Comparison of ENCODE assay signal across 8 cellular contexts in genomic region chr1:180632326-180633088, GRCh38. TPM values are rescaled to one million over a fixed set of nuclear protein-coding genes. Genes with fewer than 3 reads are reported as not detected.
DNase-seq lines count a peak whose midpoint lies in the region; ATAC-seq, FAIRE-seq and TF ChIP-seq lines count a peak whose summit lies in the region.

No MANE protein-coding gene starts in this region.

- peak overlapping the region; percentile 81 for H3K9ac ChIP-seq in HUES64 (ENCODE audit: low read depth, low read length)
- H3K9ac ChIP-seq in K562 (ENCODE audit: insufficient read depth in 1 of 2, low read depth in 2 of 2, low read length in 2 of 2): peak overlapping the region; percentile 65 to 98

- no peaks in the 10 kb centered on the region for H3K9me1 ChIP-seq in K562 (ENCODE audit: control insufficient read depth, insufficient read depth, low read length)

- TF ChIP-seq RAD21 in K562 (CRISPR knock-in tag; conservative IDR thresholded peaks at IDR 0.05 in 1 of 2, IDR thresholded peaks at IDR 0.05 in 1 of 2): peak in 1 of 2 experiments; percentile 40; a peak in 2 of 4 replicates

- DNase-seq in GDM1 (lab: John Stamatoyannopoulos, UW) (peak; percentile 36), T-cell (peak in 28 of 34 experiments; percentile 3 to 62 (median 34)), K562 (ENCODE audit: extremely low read depth in 1 of 4, low spot score in 3 of 4) (peak; percentile 69 to 80 (median 76)), spleen (peak; percentile 95), NCI-H748 (lab: John Stamatoyannopoulos, UW; ENCODE audit: unreplicated experiment) (no peak)

- no peak for TF ChIP-seq EP300 in K562 (IDR thresholded peaks at IDR 0.05; ENCODE audit: low read length)

- CTCF ChIA-PET in T-cell (lab: Charles Lee) (interaction anchor here (0.6 to 1.4 kb wide), 4 partner anchors 11 to 1757 kb away, joined by 3 read pairs; no protein-coding TSS in a partner anchor), K562 (lab: Yijun Ruan, JAX; ENCODE audit: low intra/inter-chr PET ratio) (interaction anchor here (0.5 to 2.0 kb wide), 2 partner anchors 99 to 218 kb away, joined by 5 to 7 read pairs; no protein-coding TSS in a partner anchor)

- H3K79me2 ChIP-seq in K562 (ENCODE audit: control insufficient read depth, insufficient read depth, low read length): peaks cover 56% of the 10 kb centered on the region

- FAIRE-seq in K562 (lab: Jason Lieb, UNC): no peak

- H3K4me3 Mint-ChIP-seq in T-cell: no peak overlapping the region

- H3K4me1 ChIP-seq in HUES64 (ENCODE audit: insufficient read depth, low read length): peaks cover 22% of the 10 kb centered on the region
- H3K4me1 ChIP-seq in K562 (replicated peaks in 1 of 2; ENCODE audit: control insufficient read depth in 2 of 2, insufficient read depth in 2 of 2, low read length in 2 of 2): peaks cover 5 to 16% of the 10 kb centered on the region in 2 experiments; a peak in 4 of 5 replicates
- peaks cover 18 to 53% (median 38%) of the 10 kb centered on the region in 6 donors for H3K4me1 ChIP-seq in spleen

- POLR2A ChIA-PET in T-cell (lab: Charles Lee): interaction anchor here (0.6 to 1.1 kb wide), 2 partner anchors 14 to 396 kb away, joined by 3 to 4 read pairs; no protein-coding TSS in a partner anchor
- POLR2A ChIA-PET in K562 (lab: Yijun Ruan, JAX): interaction anchor here (0.8 to 2.2 kb wide), 13 partner anchors 8 to 137 kb away, joined by 3 to 16 read pairs (median 5); no protein-coding TSS in a partner anchor

- H3K4me3 ChIP-seq in HUES64 (ENCODE audit: low read length) (peak overlapping the region; percentile 91), K562 (peak overlapping the region; percentile 89), iPS-18c (ENCODE audit: insufficient read depth, low read depth, low read length) (peak overlapping the region; percentile 94), spleen (peak overlapping the region; percentile 71 to 97 (median 92))

- intact Hi-C loops in K562 (cut with micrococcal nuclease): loop anchor here (1.0 to 10.0 kb wide), 6 partner anchors 47 to 522 kb away; no protein-coding TSS in a partner anchor
- intact Hi-C loops in spleen (cut with DNase I; ENCODE audit: low total_unique reads): loop anchor here (10.0 kb wide), 2 partner anchors 98 to 232 kb away; no protein-coding TSS in a partner anchor

- peak overlapping the region; percentile 93 for H3K4me2 ChIP-seq in K562 (ENCODE audit: insufficient read depth, low read length)

- H3K27me3 ChIP-seq in HUES64 (ENCODE audit: insufficient read depth, low read length) (no peaks in the 10 kb centered on the region), K562 (ENCODE audit: control insufficient read depth in 2 of 2, insufficient read depth in 2 of 2, low read length in 2 of 2) (no peaks in the 10 kb centered on the region), spleen (replicated peaks in 1 of 7) (no peaks in the 10 kb centered on the region)

- H3K36me3 ChIP-seq in HUES64 (ENCODE audit: insufficient read depth, low read length) (no peaks in the 10 kb centered on the region), K562 (ENCODE audit: control insufficient read depth, insufficient read depth, low read length) (no peaks in the 10 kb centered on the region; the same call in 2 of the 3 replicates), spleen (no peaks in the 10 kb centered on the region)

- peak overlapping the region; percentile 79 to 90 for H3K27ac Mint-ChIP-seq in T-cell

- in situ Hi-C loops in K562 (cut with MboI): loop anchor here (25.0 kb wide), 1 partner anchor 530 kb away; no protein-coding TSS in a partner anchor

- peaks cover 0 to 13% (median 11%) of the 10 kb centered on the region in 3 donors for H3K4me1 Mint-ChIP-seq in T-cell

- no peaks in the 10 kb centered on the region for H3K9me3 Mint-ChIP-seq in T-cell

- H4K20me1 ChIP-seq in K562 (replicated peaks; ENCODE audit: control insufficient read depth, insufficient read depth, low read length): no peaks in the 10 kb centered on the region; the same call in 1 of the 2 replicates

- H3K36me3 Mint-ChIP-seq in T-cell: peaks cover 4% of the 10 kb centered on the region

- H2AFZ ChIP-seq in K562 (ENCODE audit: low read depth, low read length): peak overlapping the region; percentile 95

- H3K9me3 ChIP-seq in HUES64 (ENCODE audit: insufficient read depth, low read depth, low read length) (no peaks in the 10 kb centered on the region), K562 (replicated peaks; ENCODE audit: control insufficient read depth, insufficient read depth, low read depth, low read length) (no peaks in the 10 kb centered on the region; the same call in 1 of the 2 replicates), iPS-18c (ENCODE audit: control insufficient read depth, insufficient read depth, low read length) (no peaks in the 10 kb centered on the region), spleen (no peaks in the 10 kb centered on the region)

- peak; percentile 49 for ATAC-seq in GM21528 (IDR thresholded peaks at IDR 0.05; ENCODE audit: low FRiP score, unreplicated experiment)
- ATAC-seq in T-cell (replicated peaks in 1 of 4): peak; percentile 32 to 59 (median 52)
- ATAC-seq in K562: peak; percentile 77

- no TSS peak for BruUV-seq in K562 (replicated peaks; lab: Mats Ljungman, UMichigan)

- TF ChIP-seq CTCF in K562 (IDR thresholded peaks at IDR 0.05 in 2 of 3, conservative IDR thresholded peaks at IDR 0.05 in 1 of 3; ENCODE audit: insufficient read depth in 2 of 3, low read depth in 1 of 3, low read length in 3 of 3) (peak; percentile 40 to 54 (median 41); a peak in 3 of 6 replicates), spleen (IDR thresholded peaks at IDR 0.05 in 8 of 11, conservative IDR thresholded peaks at IDR 0.05 in 3 of 11) (no peak)

- peak overlapping the region; percentile 93 for H3K27ac ChIP-seq in HUES64 (ENCODE audit: low read depth, low read length)
- peak overlapping the region; percentile 78 for H3K27ac ChIP-seq in K562 (ENCODE audit: extremely low read depth, low read depth, low read length)
- peak overlapping the region; percentile 69 to 97 (median 94) for H3K27ac ChIP-seq in spleen

- H3K27me3 Mint-ChIP-seq in T-cell: no peaks in the 10 kb centered on the region

- under 1% methylated on average over 43 of the region's 44 CpGs for WGBS in HUES64
- under 1% methylated on average over 32 of the region's 44 CpGs for WGBS in K562 (ENCODE audit: insufficient coverage, low coverage, missing lambda C conversion rate)
- WGBS in spleen, 5 donors: 0% methylated on average over 16 to 44 of the region's 44 CpGs

- TF ChIP-seq POLR2A in K562 (conservative IDR thresholded peaks at IDR 0.05) (0 out of 2 replicates have a peak, but pooled peaks have one; percentile 37), spleen (IDR thresholded peaks at IDR 0.05) (no peak)

TF ChIP-seq in K562, 482 proteins besides CTCF, POLR2A, EP300 and RAD21 (continues in another document):
- TF ChIP-seq ZNF23 (CRISPR knock-in tag; IDR thresholded peaks at IDR 0.05) (no peak), PHB2 (IDR thresholded peaks at IDR 0.05; ENCODE audit: low read depth) (no peak), JUND (IDR thresholded peaks at IDR 0.05; ENCODE audit: borderline replicate concordance, low read depth, low read length) (no peak), JUND (tag; IDR thresholded peaks at IDR 0.05; ENCODE audit: borderline replicate concordance, low read depth, low read length) (no peak), ETV6 (IDR thresholded peaks at IDR 0.05; ENCODE audit: borderline replicate concordance in 1 of 2, low read depth in 2 of 2, low read length in 1 of 2) (no peak), ETV6 (CRISPR knock-in tag; IDR thresholded peaks at IDR 0.05; ENCODE audit: borderline replicate concordance) (no peak), RAD51 (IDR thresholded peaks at IDR 0.05; ENCODE audit: borderline replicate concordance, low read depth) (no peak), ZNF384 (IDR thresholded peaks at IDR 0.05; ENCODE audit: low read depth, low read length) (no peak)
- TF ChIP-seq, protein P1, sequence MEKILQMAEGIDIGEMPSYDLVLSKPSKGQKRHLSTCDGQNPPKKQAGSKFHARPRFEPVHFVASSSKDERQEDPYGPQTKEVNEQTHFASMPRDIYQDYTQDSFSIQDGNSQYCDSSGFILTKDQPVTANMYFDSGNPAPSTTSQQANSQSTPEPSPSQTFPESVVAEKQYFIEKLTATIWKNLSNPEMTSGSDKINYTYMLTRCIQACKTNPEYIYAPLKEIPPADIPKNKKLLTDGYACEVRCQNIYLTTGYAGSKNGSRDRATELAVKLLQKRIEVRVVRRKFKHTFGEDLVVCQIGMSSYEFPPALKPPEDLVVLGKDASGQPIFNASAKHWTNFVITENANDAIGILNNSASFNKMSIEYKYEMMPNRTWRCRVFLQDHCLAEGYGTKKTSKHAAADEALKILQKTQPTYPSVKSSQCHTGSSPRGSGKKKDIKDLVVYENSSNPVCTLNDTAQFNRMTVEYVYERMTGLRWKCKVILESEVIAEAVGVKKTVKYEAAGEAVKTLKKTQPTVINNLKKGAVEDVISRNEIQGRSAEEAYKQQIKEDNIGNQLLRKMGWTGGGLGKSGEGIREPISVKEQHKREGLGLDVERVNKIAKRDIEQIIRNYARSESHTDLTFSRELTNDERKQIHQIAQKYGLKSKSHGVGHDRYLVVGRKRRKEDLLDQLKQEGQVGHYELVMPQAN (IDR thresholded peaks at IDR 0.05; ENCODE audit: borderline replicate concordance): 0 out of 2 replicates have a peak, but pooled peaks have one; percentile 62

RNA-seq across cellular contexts. Expression of gene XPR1, which starts 0.7 kb away (rescaled TPM):
- 29.2 TPM for polyA plus RNA-seq in HUES64 (2013, experiment 1 of 2)
- 35.2 TPM for polyA plus RNA-seq in HUES64 (2013, experiment 2 of 2)
- 10 to 100 TPM; 13.0 to 16.2 (median 14.7) TPM for total RNA-seq in T-cell
- 97.5 and 111 TPM in 2 replicates for total RNA-seq in K562 (2011; cell fraction: chromatin; rRNA removed; ENCODE audit: low replicate concordance)
- 52.4 and 62.2 TPM in 2 replicates for total RNA-seq in K562 (2011; cell fraction: nucleolus; rRNA removed)
- 116 and 133 TPM in 2 replicates for total RNA-seq in K562 (2011; cell fraction: nucleoplasm; rRNA removed)
- total RNA-seq in K562 (2014; rRNA removed): 24.2 and 32.0 TPM in 2 replicates
- total RNA-seq in K562 (2014; rRNA removed; fragmentation: Illumina TruSeq; extraction: Trizol): 39.8 and 49.1 TPM in 2 replicates
- 39.1 and 43.0 TPM in 2 replicates for total RNA-seq in K562 (2015; rRNA removed; fragmentation: Illumina TruSeq; extraction: Trizol)
- total RNA-seq in K562 (2021): 36.9 and 38.6 TPM in 2 replicates
- polyA plus RNA-seq in K562 (2011; rRNA removed): 49.8 and 66.2 TPM in 2 replicates
- polyA plus RNA-seq in K562 (2011; cell fraction: cytosol; rRNA removed): 23.6 and 44.4 TPM in 2 replicates
- 23.0 and 26.5 TPM in 2 replicates for polyA plus RNA-seq in K562 (2011; cell fraction: nucleus; rRNA removed)
- polyA plus RNA-seq in K562 (2012): 25.8 and 29.0 TPM in 2 replicates
- polyA plus RNA-seq in K562 (2014; fragmentation: Illumina TruSeq; extraction: Trizol): 38.1 and 41.2 TPM in 2 replicates
- 1 to 10 TPM; 3.0 to 4.7 TPM for polyA plus RNA-seq in K562 (2014; fragmentation: Nextera tagmentation; extraction: Ambion mirVana)
- 25.8 and 27.8 TPM in 2 replicates for polyA plus RNA-seq in K562 (2014; rRNA removed)
- polyA minus RNA-seq in K562 (2011; rRNA and poly(A)+ RNA removed): 97.0 and 108 TPM in 2 replicates
- polyA minus RNA-seq in K562 (2011; cell fraction: cytosol; rRNA and poly(A)+ RNA removed): 37.2 and 52.1 TPM in 2 replicates
- 21.0 and 34.7 TPM in 2 replicates for polyA minus RNA-seq in K562 (2011; cell fraction: nucleus; rRNA and poly(A)+ RNA removed)
- 10 to 100 TPM; 12.5 to 26.8 (median 22.5) TPM for total RNA-seq in spleen
- polyA plus RNA-seq in spleen: 1 to 10 TPM; 2.3 to 3.4 (median 3.1) TPM

Comparison
In these comparisons a context has a peak if more than half of its experiments do, and no peak if none do; other contexts are left out.
1. CTCF ChIP-seq: peak in K562 (3 of 3); none in spleen (0 of 11).
2. Peak in every context shown above with its lines, with median percentiles within 50 percentile points of each other: ATAC-seq, H3K27ac ChIP-seq and H3K4me3 ChIP-seq.